In genomic region chr1:29632436-29633270, GRCh38 we compare ENCODE assay signal across 22 cellular contexts.
"Had no signal": no experiment of that assay in that cellular context is flagged by ENCODE, and none has a peak within 500 bp of the region (broad histone marks: within the 10 kb centered on the region; RNA-seq: fewer than 3 reads in every experiment).

No MANE protein-coding gene starts in this region.

- H3K4me1 ChIP-seq: colonic mucosa, gastroesophageal sphincter, heart left ventricle, tibial artery had no signal

- H3K9me3 Mint-ChIP-seq: activated naive CD8-positive, alpha-beta T cell treated with anti-CD3 and anti-CD28 coated beads for 36 hours; activated T-helper 17 cell treated with anti-CD3 and anti-CD28 coated beads, Interleukin-2, amount 50 U/mL, for 72 hours; T-helper 1 cell treated with Interleukin-12 subunit alpha and Interleukin-12 subunit beta and Interleukin-4 antibody, amounts not matched to agents 30 μg/mL and 1 μg/mL, for 36 hours had no signal

- H3K27me3 ChIP-seq: brain microvascular endothelial cell, colonic mucosa had no signal

- DNase-seq: activated CD4-positive, CD25-positive, alpha-beta regulatory T cell treated with anti-CD3 and anti-CD28 coated beads, Interleukin-2, amount 50 U/mL, for 72 hours; activated naive CD4-positive, alpha-beta T cell; activated naive CD8-positive, alpha-beta T cell treated with anti-CD3 and anti-CD28 coated beads for 36 hours; activated T-cell treated with anti-CD3 and anti-CD28 coated beads, Interleukin-2, amount 50 U/mL, for 1 hour; amygdala; brain microvascular endothelial cell; colonic mucosa; heart left ventricle; kidney glomerular epithelial cell; mucosa of descending colon; naive B cell; nucleus accumbens; stimulated activated naive CD8-positive, alpha-beta T cell treated with anti-CD3 and anti-CD28 coated beads, Interleukin-15, Interleukin-2, amounts not matched to agents 100 U/mL and 50 U/mL, for 24 hours; substantia nigra; tibial artery had no signal

- H3K27ac Mint-ChIP-seq: activated naive CD8-positive, alpha-beta T cell treated with anti-CD3 and anti-CD28 coated beads for 36 hours; activated T-helper 17 cell treated with anti-CD3 and anti-CD28 coated beads, Interleukin-2, amount 50 U/mL, for 72 hours; memory B cell; naive B cell; T-helper 1 cell treated with Interleukin-12 subunit alpha and Interleukin-12 subunit beta and Interleukin-4 antibody, amounts not matched to agents 30 μg/mL and 1 μg/mL, for 36 hours had no signal

- H3K4me3 Mint-ChIP-seq: activated naive CD8-positive, alpha-beta T cell treated with anti-CD3 and anti-CD28 coated beads for 36 hours; activated T-helper 17 cell treated with anti-CD3 and anti-CD28 coated beads, Interleukin-2, amount 50 U/mL, for 72 hours; central memory CD8-positive, alpha-beta T cell; memory B cell; naive B cell; T-helper 1 cell treated with Interleukin-12 subunit alpha and Interleukin-12 subunit beta and Interleukin-4 antibody, amounts not matched to agents 30 μg/mL and 1 μg/mL, for 36 hours had no signal

- ATAC-seq: activated T-helper 17 cell treated with anti-CD3 and anti-CD28 coated beads, Interleukin-2, amount 50 U/mL, for 72 hours; esophagus mucosa; gastroesophageal sphincter; heart left ventricle; mucosa of descending colon; stimulated activated naive CD8-positive, alpha-beta T cell treated with anti-CD3 and anti-CD28 coated beads, Interleukin-15, Interleukin-2, amounts not matched to agents 100 U/mL and 50 U/mL, for 24 hours had no signal

- H3K36me3 Mint-ChIP-seq: activated naive CD8-positive, alpha-beta T cell treated with anti-CD3 and anti-CD28 coated beads for 36 hours; memory B cell; naive B cell had no signal

- H3K4me1 Mint-ChIP-seq: activated naive CD8-positive, alpha-beta T cell treated with anti-CD3 and anti-CD28 coated beads for 36 hours; activated T-helper 17 cell treated with anti-CD3 and anti-CD28 coated beads, Interleukin-2, amount 50 U/mL, for 72 hours; central memory CD8-positive, alpha-beta T cell; memory B cell had no signal

- H3K4me3 ChIP-seq: colonic mucosa, gastroesophageal sphincter, heart left ventricle, mucosa of descending colon, tibial artery had no signal

- H3K9me3 ChIP-seq: colonic mucosa, mucosa of descending colon had no signal

- H3K36me3 ChIP-seq: brain microvascular endothelial cell, colonic mucosa, gastroesophageal sphincter, heart left ventricle, tibial artery had no signal

- H3K27ac ChIP-seq: brain microvascular endothelial cell, colonic mucosa, gastroesophageal sphincter, heart left ventricle, tibial artery, VCaP had no signal
